23 cellular contexts compared by ENCODE assay signal in the genomic region with DNA sequence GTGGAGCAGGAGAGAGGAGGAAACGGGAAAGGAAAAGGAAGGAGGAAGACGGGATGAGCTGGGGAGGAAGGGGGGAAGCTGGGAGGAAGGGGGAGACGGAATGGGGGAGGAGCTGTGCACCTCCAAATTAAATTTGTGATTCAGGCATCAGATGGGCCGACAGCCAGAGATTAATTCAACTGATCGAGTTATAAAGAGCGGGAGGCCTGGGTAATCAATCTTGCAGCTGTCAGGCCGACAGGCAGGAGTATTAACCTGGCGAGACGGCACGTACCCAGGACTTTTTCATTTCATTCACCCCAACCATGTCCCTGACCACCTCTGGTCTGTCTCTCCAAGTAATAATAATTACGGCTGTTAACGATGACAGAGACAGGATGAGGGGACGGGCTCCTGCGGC. TPM values are rescaled to one million over a fixed set of nuclear protein-coding genes. Genes with fewer than 3 reads are reported as not detected.
"Had no signal": no experiment of that assay in that cellular context is flagged by ENCODE, and none has a peak within 500 bp of the region (broad histone marks: within the 10 kb centered on the region; RNA-seq: fewer than 3 reads in every experiment).

No MANE protein-coding gene starts in this region.

- H3K9me3 ChIP-seq: MG63, SJSA1 had no signal

- H3K36me3 ChIP-seq: MG63, SJSA1 had no signal

- DNase-seq: Karpas-422; KG1; MG63; NCI-H1092 treated with DMSO at 0.1 percent for 48 hours; NCI-H1436; NCI-H187; NCI-H2029; NCI-H2081 treated with DMSO at 0.1 percent for 48 hours; NCI-H2171; NCI-H226; NCI-H446; NCI-H510A; NCI-H524 treated with DMSO at 0.1 percent for 48 hours; NCI-H69; NCI-H774; NK-92 treated with Interleukin-12 subunit alpha and Interleukin-12 subunit beta, amount 100 ng/mL, for 24 hours; Right ventricle myocardium superior; RPMI8226; SIG-M5 had no signal

- H3K4me3 ChIP-seq: MG63, SJSA1 had no signal

- FAIRE-seq: RCC 7860 had no signal

- H3K27ac ChIP-seq: SJSA1 had no signal

RNA-seq across cellular contexts. Expression of a gene that starts 43.1 kb away (rescaled TPM):
- total RNA-seq: HT-29; Right ventricle myocardium superior; SJSA1; T-helper 1 cell treated with Interleukin-12 subunit alpha and Interleukin-12 subunit beta and Interleukin-4 antibody, amounts not matched to agents 30 ng/mL and 1 ng/mL, for 36 hours had no signal
